26 cellular contexts compared by ENCODE assay signal in genomic region chr1:12123172-12123571, GRCh38.
"Had no signal": no experiment of that assay in that cellular context is flagged by ENCODE, and none has a peak within 500 bp of the region (broad histone marks: within the 10 kb centered on the region; RNA-seq: fewer than 3 reads in every experiment).

No MANE protein-coding gene starts in this region.

- DNase-seq: hypothalamus; immature natural killer cell; left ventricle myocardium superior; lower lobe of right lung; mammary epithelial cell; mesenchymal stem cell; naive thymus-derived CD8-positive, alpha-beta T cell; nucleus accumbens; psoas muscle; stimulated activated CD4-positive, alpha-beta T cell treated with anti-CD3 and anti-CD28 coated beads, Interleukin-12 subunit alpha, Interleukin-12 subunit beta, amount 100 ng/mL, for 4 hours; stimulated activated CD4-positive, alpha-beta T cell treated with anti-CD3 and anti-CD28 coated beads, Interleukin-15, amount 100 ng/mL, for 24 hours; stimulated activated CD4-positive, alpha-beta T cell treated with anti-CD3 and anti-CD28 coated beads, Interleukin-2, amount 100 ng/mL, for 24 hours; stimulated activated CD4-positive, alpha-beta T cell treated with anti-CD3 and anti-CD28 coated beads, Interleukin-4, amount 100 ng/mL, for 1 hour; stimulated activated naive CD4-positive, alpha-beta T cell; trophoblast cell; upper lobe of right lung had no signal

- H3K27me3 ChIP-seq: upper lobe of right lung had no signal

- H3K36me3 Mint-ChIP-seq: immature natural killer cell had no signal

- H3K4me3 ChIP-seq: heart left ventricle, lower lobe of right lung, psoas muscle, skin epidermis, suprapubic skin, thoracic aorta, tibial artery, upper lobe of right lung had no signal

- H3K27ac Mint-ChIP-seq: immature natural killer cell; nephron; stimulated activated naive CD8-positive, alpha-beta T cell treated with anti-CD3 and anti-CD28 coated beads, Interleukin-15, Interleukin-2, amounts not matched to agents 100 ng/mL and 50 ng/mL, for 24 hours had no signal

- H3K36me3 ChIP-seq: heart left ventricle, lower lobe of right lung, suprapubic skin, thoracic aorta, tibial artery, upper lobe of right lung had no signal

- H3K4me3 Mint-ChIP-seq: immature natural killer cell; naive thymus-derived CD8-positive, alpha-beta T cell; nephron; neural crest cell; stimulated activated naive CD8-positive, alpha-beta T cell treated with anti-CD3 and anti-CD28 coated beads, Interleukin-15, Interleukin-2, amounts not matched to agents 100 ng/mL and 50 ng/mL, for 24 hours had no signal

- H3K9me3 Mint-ChIP-seq: immature natural killer cell; neural crest cell; stimulated activated naive CD8-positive, alpha-beta T cell treated with anti-CD3 and anti-CD28 coated beads, Interleukin-15, Interleukin-2, amounts not matched to agents 100 ng/mL and 50 ng/mL, for 24 hours had no signal

- ATAC-seq: heart left ventricle; left lobe of liver; left ventricle myocardium superior; lower lobe of right lung; naive thymus-derived CD8-positive, alpha-beta T cell; psoas muscle; sciatic nerve; upper lobe of right lung had no signal
